Comparison of ENCODE assay signal across 1 cellular context in the genomic region with DNA sequence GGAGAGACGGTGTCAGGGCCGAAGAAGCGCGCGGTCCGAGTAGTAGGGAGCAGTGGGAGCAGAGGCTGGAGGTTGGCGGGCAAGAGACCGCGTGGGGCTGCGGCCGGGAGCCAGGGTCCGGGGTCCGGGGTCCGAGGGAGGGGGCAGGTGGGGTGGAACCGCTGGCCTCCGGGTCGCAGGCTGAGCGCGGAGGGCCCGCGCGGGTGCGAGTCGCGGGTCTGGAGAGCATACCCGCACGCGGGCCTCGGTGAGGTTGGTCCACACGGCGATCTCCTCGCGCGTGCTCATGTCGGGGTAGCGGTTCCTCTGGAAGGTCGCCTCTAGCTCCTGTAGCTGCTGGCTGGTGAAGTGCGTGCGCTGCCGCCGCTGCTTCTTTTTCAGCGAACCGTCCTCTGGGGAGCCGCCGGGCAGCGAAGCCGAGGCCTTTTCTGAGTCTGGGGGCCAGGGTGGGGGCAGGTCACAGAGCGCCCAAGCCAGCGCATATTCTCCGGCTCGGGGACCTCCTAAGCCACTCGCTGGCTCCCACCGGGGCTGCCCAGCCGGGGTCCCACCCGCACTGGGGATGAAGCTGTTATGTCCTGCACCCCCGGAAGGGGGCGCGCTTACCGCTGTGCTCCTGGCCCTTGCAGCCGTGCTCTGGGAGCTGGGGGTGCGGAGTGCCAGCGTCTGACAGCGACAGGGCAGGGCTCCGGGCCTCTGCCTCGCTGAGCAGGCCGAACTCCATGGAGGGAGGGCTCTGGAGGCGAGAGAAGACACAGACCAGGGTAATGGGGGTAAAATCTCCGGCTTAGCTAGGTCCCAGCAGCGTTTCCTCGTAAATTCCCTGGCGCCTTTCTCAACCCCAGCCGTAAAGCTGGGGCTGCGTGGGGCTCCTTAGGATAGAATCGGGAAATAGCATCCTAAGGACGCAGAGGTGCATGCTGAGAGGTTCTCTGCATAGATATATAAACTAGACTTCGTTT.
A peak's percentile ranks its signal among the peaks of the same experiment; 100 is the strongest.
TF ChIP-seq lines count a peak whose summit lies in the region.

No MANE protein-coding gene starts in this region.

TF ChIP-seq in HepG2, 621 proteins besides CTCF, POLR2A, EP300 and RAD21 (continued from another document):
- TF ChIP-seq, protein P1, sequence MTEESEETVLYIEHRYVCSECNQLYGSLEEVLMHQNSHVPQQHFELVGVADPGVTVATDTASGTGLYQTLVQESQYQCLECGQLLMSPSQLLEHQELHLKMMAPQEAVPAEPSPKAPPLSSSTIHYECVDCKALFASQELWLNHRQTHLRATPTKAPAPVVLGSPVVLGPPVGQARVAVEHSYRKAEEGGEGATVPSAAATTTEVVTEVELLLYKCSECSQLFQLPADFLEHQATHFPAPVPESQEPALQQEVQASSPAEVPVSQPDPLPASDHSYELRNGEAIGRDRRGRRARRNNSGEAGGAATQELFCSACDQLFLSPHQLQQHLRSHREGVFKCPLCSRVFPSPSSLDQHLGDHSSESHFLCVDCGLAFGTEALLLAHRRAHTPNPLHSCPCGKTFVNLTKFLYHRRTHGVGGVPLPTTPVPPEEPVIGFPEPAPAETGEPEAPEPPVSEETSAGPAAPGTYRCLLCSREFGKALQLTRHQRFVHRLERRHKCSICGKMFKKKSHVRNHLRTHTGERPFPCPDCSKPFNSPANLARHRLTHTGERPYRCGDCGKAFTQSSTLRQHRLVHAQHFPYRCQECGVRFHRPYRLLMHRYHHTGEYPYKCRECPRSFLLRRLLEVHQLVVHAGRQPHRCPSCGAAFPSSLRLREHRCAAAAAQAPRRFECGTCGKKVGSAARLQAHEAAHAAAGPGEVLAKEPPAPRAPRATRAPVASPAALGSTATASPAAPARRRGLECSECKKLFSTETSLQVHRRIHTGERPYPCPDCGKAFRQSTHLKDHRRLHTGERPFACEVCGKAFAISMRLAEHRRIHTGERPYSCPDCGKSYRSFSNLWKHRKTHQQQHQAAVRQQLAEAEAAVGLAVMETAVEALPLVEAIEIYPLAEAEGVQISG (CRISPR knock-in tag; IDR thresholded peaks at IDR 0.05): peak; percentile 22; the same call in 1 of the 2 replicates
- TF ChIP-seq ZNF383 (CRISPR knock-in tag; IDR thresholded peaks at IDR 0.05; ENCODE audit: borderline replicate concordance): no peak
- TF ChIP-seq, protein P2, sequence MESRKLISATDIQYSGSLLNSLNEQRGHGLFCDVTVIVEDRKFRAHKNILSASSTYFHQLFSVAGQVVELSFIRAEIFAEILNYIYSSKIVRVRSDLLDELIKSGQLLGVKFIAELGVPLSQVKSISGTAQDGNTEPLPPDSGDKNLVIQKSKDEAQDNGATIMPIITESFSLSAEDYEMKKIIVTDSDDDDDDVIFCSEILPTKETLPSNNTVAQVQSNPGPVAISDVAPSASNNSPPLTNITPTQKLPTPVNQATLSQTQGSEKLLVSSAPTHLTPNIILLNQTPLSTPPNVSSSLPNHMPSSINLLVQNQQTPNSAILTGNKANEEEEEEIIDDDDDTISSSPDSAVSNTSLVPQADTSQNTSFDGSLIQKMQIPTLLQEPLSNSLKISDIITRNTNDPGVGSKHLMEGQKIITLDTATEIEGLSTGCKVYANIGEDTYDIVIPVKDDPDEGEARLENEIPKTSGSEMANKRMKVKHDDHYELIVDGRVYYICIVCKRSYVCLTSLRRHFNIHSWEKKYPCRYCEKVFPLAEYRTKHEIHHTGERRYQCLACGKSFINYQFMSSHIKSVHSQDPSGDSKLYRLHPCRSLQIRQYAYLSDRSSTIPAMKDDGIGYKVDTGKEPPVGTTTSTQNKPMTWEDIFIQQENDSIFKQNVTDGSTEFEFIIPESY (CRISPR knock-in tag; IDR thresholded peaks at IDR 0.05): 0 out of 2 replicates have a peak, but pooled peaks have one; percentile 44
- TF ChIP-seq NCOA1 (CRISPR knock-in tag; IDR thresholded peaks at IDR 0.05): no peak
- no peak for TF ChIP-seq ZNF781 (CRISPR knock-in tag; IDR thresholded peaks at IDR 0.05; ENCODE audit: borderline replicate concordance, not compliant biosample characterization)
- TF ChIP-seq ZNF556 (CRISPR knock-in tag; IDR thresholded peaks at IDR 0.05; ENCODE audit: borderline replicate concordance): no peak
- peak; percentile 40 for TF ChIP-seq SRSF1 (optimal IDR thresholded peaks at IDR 0.05; ENCODE audit: low read depth, low read length)
- TF ChIP-seq ZNF547 (CRISPR knock-in tag; IDR thresholded peaks at IDR 0.05): peak; percentile 70; the same call in 1 of the 2 replicates
- TF ChIP-seq ARNT (IDR thresholded peaks at IDR 0.05): no peak
- TF ChIP-seq ZNF280D (CRISPR knock-in tag; IDR thresholded peaks at IDR 0.05): 0 out of 2 replicates have a peak, but pooled peaks have one; percentile 40
- TF ChIP-seq ZNF607 (CRISPR knock-in tag; IDR thresholded peaks at IDR 0.05; ENCODE audit: borderline replicate concordance): 0 out of 2 replicates have a peak, but pooled peaks have one; percentile 25
- TF ChIP-seq, protein P3, sequence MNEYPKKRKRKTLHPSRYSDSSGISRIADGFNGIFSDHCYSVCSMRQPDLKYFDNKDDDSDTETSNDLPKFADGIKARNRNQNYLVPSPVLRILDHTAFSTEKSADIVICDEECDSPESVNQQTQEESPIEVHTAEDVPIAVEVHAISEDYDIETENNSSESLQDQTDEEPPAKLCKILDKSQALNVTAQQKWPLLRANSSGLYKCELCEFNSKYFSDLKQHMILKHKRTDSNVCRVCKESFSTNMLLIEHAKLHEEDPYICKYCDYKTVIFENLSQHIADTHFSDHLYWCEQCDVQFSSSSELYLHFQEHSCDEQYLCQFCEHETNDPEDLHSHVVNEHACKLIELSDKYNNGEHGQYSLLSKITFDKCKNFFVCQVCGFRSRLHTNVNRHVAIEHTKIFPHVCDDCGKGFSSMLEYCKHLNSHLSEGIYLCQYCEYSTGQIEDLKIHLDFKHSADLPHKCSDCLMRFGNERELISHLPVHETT (CRISPR knock-in tag; conservative IDR thresholded peaks at IDR 0.05): no peak
- TF ChIP-seq STAG1 (CRISPR knock-in tag; IDR thresholded peaks at IDR 0.05): peak; percentile 75
- TF ChIP-seq MED13 (CRISPR knock-in tag; IDR thresholded peaks at IDR 0.05): no peak
- TF ChIP-seq ZNF292 (CRISPR knock-in tag; IDR thresholded peaks at IDR 0.05; ENCODE audit: borderline replicate concordance, low read depth): 0 out of 2 replicates have a peak, but pooled peaks have one; percentile 46
- peak; percentile 24; the same call in 1 of the 2 replicates for TF ChIP-seq ATF2 (CRISPR knock-in tag; IDR thresholded peaks at IDR 0.05)
- TF ChIP-seq ZFY (CRISPR knock-in tag; IDR thresholded peaks at IDR 0.05): peak; percentile 29
- no peak for TF ChIP-seq ZHX2 (IDR thresholded peaks at IDR 0.05; ENCODE audit: low read depth)
- TF ChIP-seq ZHX2 (CRISPR knock-in tag; IDR thresholded peaks at IDR 0.05; ENCODE audit: borderline replicate concordance): no peak
- 0 out of 2 replicates have a peak, but pooled peaks have one; percentile 17 for TF ChIP-seq GATAD1 (CRISPR knock-in tag; IDR thresholded peaks at IDR 0.05)
- peak; percentile 32 for TF ChIP-seq TEAD3 (CRISPR knock-in tag; optimal IDR thresholded peaks at IDR 0.05; ENCODE audit: borderline replicate concordance)
- TF ChIP-seq RXRA (CRISPR knock-in tag; IDR thresholded peaks at IDR 0.05): 0 out of 2 replicates have a peak, but pooled peaks have one; percentile 56
- 0 out of 2 replicates have a peak, but pooled peaks have one; percentile 36 for TF ChIP-seq HDAC2 (CRISPR knock-in tag; IDR thresholded peaks at IDR 0.05)
- 0 out of 2 replicates have a peak, but pooled peaks have one; percentile 52 for TF ChIP-seq AHR (CRISPR knock-in tag; IDR thresholded peaks at IDR 0.05)
- TF ChIP-seq ZNF777 (CRISPR knock-in tag; IDR thresholded peaks at IDR 0.05): peak; percentile 57; the same call in 1 of the 2 replicates
- TF ChIP-seq, protein P4, sequence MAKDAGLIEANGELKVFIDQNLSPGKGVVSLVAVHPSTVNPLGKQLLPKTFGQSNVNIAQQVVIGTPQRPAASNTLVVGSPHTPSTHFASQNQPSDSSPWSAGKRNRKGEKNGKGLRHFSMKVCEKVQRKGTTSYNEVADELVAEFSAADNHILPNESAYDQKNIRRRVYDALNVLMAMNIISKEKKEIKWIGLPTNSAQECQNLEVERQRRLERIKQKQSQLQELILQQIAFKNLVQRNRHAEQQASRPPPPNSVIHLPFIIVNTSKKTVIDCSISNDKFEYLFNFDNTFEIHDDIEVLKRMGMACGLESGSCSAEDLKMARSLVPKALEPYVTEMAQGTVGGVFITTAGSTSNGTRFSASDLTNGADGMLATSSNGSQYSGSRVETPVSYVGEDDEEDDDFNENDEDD (CRISPR knock-in tag; IDR thresholded peaks at IDR 0.05; ENCODE audit: borderline replicate concordance): no peak
- no peak for TF ChIP-seq ZNF615 (CRISPR knock-in tag; IDR thresholded peaks at IDR 0.05; ENCODE audit: borderline replicate concordance)
- 0 out of 2 replicates have a peak, but pooled peaks have one; percentile 24 for TF ChIP-seq HOXA3 (CRISPR knock-in tag; IDR thresholded peaks at IDR 0.05)
